ENCODE assay signal across 11 cellular contexts in genomic region chr2:33785201-33786106, GRCh38.
A peak's percentile ranks its signal among the peaks of the same experiment; 100 is the strongest.
DNase-seq lines count a peak whose midpoint lies in the region; ATAC-seq and TF ChIP-seq lines count a peak whose summit lies in the region.
"Had no signal": no experiment of that assay in that cellular context is flagged by ENCODE, and none has a peak within 500 bp of the region (broad histone marks: within the 10 kb centered on the region; RNA-seq: fewer than 3 reads in every experiment).

No MANE protein-coding gene starts in this region.

- peaks cover 0 to 2% (median 2%) of the 10 kb centered on the region in 7 donors for H3K9me3 Mint-ChIP-seq in CD14-positive monocyte

- no peaks in the 10 kb centered on the region for H3K27me3 ChIP-seq in left ventricle myocardium inferior (ENCODE audit: low read depth)
- H3K27me3 ChIP-seq in SJCRH30, result no peaks in the 10 kb centered on the region
- H3K27me3 ChIP-seq: stomach had no signal

- ATAC-seq in GM19397 (IDR thresholded peaks at IDR 0.05; ENCODE audit: unreplicated experiment) (peak; percentile 86), HG02973 (IDR thresholded peaks at IDR 0.05; ENCODE audit: unreplicated experiment) (peak; percentile 95)

- H3K36me3 ChIP-seq in left ventricle myocardium inferior, result no peaks in the 10 kb centered on the region
- H3K36me3 ChIP-seq in SJCRH30, result no peaks in the 10 kb centered on the region
- H3K36me3 ChIP-seq: stomach had no signal

- intact Hi-C loops in CD14-positive monocyte (cut with micrococcal nuclease), result no loop called here
- intact Hi-C loops in left ventricle myocardium inferior (cut with micrococcal nuclease), result no loop called here

- H3K27ac Mint-ChIP-seq in CD14-positive monocyte, result peak overlapping the region in 6 of 7 donors; percentile 16 to 87 (median 62)

- no peak for DNase-seq in CD14-positive monocyte (ENCODE audit: low spot score)
- DNase-seq in NOMO-1 treated with DMSO at 0.1 percent for 48 hours (lab: John Stamatoyannopoulos, UW; ENCODE audit: unreplicated experiment), result peak; percentile 93
- no peak for DNase-seq in left ventricle myocardium inferior
- DNase-seq in SJCRH30, result no peak
- DNase-seq in NCI-H187 (lab: John Stamatoyannopoulos, UW), result no peak
- DNase-seq in T1000 (lab: John Stamatoyannopoulos, UW), result no peak
- DNase-seq: retina, SHP77, stomach had no signal

- H3K4me3 ChIP-seq in left ventricle myocardium inferior (no peak overlapping the region), SJCRH30 (no peak overlapping the region)
- H3K4me3 ChIP-seq: stomach had no signal

- peaks cover 0 to 3% (median 1%) of the 10 kb centered on the region in 3 donors for H3K27me3 Mint-ChIP-seq in CD14-positive monocyte (ENCODE audit: low read depth in 3 of 3)

- H3K27ac ChIP-seq in left ventricle myocardium inferior (replicated peaks) (no peak overlapping the region), SJCRH30 (no peak overlapping the region)
- H3K27ac ChIP-seq: stomach had no signal

- no peaks in the 10 kb centered on the region for H3K36me3 Mint-ChIP-seq in CD14-positive monocyte

- H3K4me3 Mint-ChIP-seq in CD14-positive monocyte, result peak overlapping the region in 1 of 2 donors; percentile 28

- peaks cover 19% of the 10 kb centered on the region for H3K4me1 Mint-ChIP-seq in CD14-positive monocyte

- TF ChIP-seq CTCF in CD14-positive monocyte (IDR thresholded peaks at IDR 0.05) (no peak), left ventricle myocardium inferior (IDR thresholded peaks at IDR 0.05; ENCODE audit: borderline replicate concordance) (no peak)

- no peaks in the 10 kb centered on the region for H3K4me1 ChIP-seq in left ventricle myocardium inferior
- H3K4me1 ChIP-seq in SJCRH30, result no peaks in the 10 kb centered on the region
- H3K4me1 ChIP-seq: stomach had no signal

- H3K9me3 ChIP-seq in left ventricle myocardium inferior (replicated peaks), result no peaks in the 10 kb centered on the region
- H3K9me3 ChIP-seq in SJCRH30 (replicated peaks), result no peaks in the 10 kb centered on the region
- H3K9me3 ChIP-seq: stomach had no signal
